Comparison of ENCODE assay signal across 31 cellular contexts in genomic region chr2:236874866-236875481, GRCh38.
DNase-seq lines count a peak whose midpoint lies in the region; ATAC-seq, FAIRE-seq and TF ChIP-seq lines count a peak whose summit lies in the region.
"Had no signal": no experiment of that assay in that cellular context is flagged by ENCODE, and none has a peak within 500 bp of the region (broad histone marks: within the 10 kb centered on the region; RNA-seq: fewer than 3 reads in every experiment).

No MANE protein-coding gene starts in this region.

- H3K9me3 Mint-ChIP-seq in stimulated activated naive CD8-positive, alpha-beta T cell treated with anti-CD3 and anti-CD28 coated beads, Interleukin-15, amount 100 ng/mL, for 72 hours: no peaks in the 10 kb centered on the region
- H3K9me3 Mint-ChIP-seq in brain: no peaks in the 10 kb centered on the region
- H3K9me3 Mint-ChIP-seq: activated CD4-positive, alpha-beta T cell treated with anti-CD3 and anti-CD28 coated beads, Interleukin-2, amount 10 ng/mL, durations not matched to agents 7 days and 5 days; dendritic cell treated with granulocyte-macrophage colony-stimulating factor and Interleukin-4, amounts not matched to agents 40 ng/mL and 50 ng/mL, for 4 days; T-cell had no signal

- H3K27ac Mint-ChIP-seq in stimulated activated naive CD8-positive, alpha-beta T cell treated with anti-CD3 and anti-CD28 coated beads, Interleukin-15, amount 100 ng/mL, for 72 hours: peak overlapping the region; percentile 1 to 18
- H3K27ac Mint-ChIP-seq in brain: peak overlapping the region in 3 of 5 experiments; percentile 29 to 38 (median 35)
- H3K27ac Mint-ChIP-seq: activated CD4-positive, alpha-beta T cell treated with anti-CD3 and anti-CD28 coated beads, Interleukin-2, amount 10 ng/mL, durations not matched to agents 7 days and 5 days; activated CD8-positive, alpha-beta memory T cell treated with anti-CD3 and anti-CD28 coated beads, Interleukin-2, amount 10 ng/mL, durations not matched to agents 7 days and 5 days; B cell; dendritic cell treated with granulocyte-macrophage colony-stimulating factor and Interleukin-4, amounts not matched to agents 40 ng/mL and 50 ng/mL, for 4 days; progenitor cell of endocrine pancreas; T-cell had no signal

- H3K27ac ChIP-seq in vagina: peak overlapping the region; percentile 45
- H3K27ac ChIP-seq: neutrophil, sigmoid colon had no signal

- H3K9me3 ChIP-seq in vagina: no peaks in the 10 kb centered on the region
- H3K9me3 ChIP-seq: gastrocnemius medialis, HAP-1, neutrophil, sigmoid colon, tibial nerve had no signal

- peaks cover 37% of the 10 kb centered on the region for H3K4me1 ChIP-seq in vagina
- H3K4me1 ChIP-seq: HAP-1, sigmoid colon had no signal

- H3K4me3 Mint-ChIP-seq in stimulated activated naive CD8-positive, alpha-beta T cell treated with anti-CD3 and anti-CD28 coated beads, Interleukin-15, amount 100 ng/mL, for 72 hours: no peak overlapping the region
- no peak overlapping the region for H3K4me3 Mint-ChIP-seq in brain
- H3K4me3 Mint-ChIP-seq: activated CD4-positive, alpha-beta T cell treated with anti-CD3 and anti-CD28 coated beads, Interleukin-2, amount 10 ng/mL, durations not matched to agents 7 days and 5 days; activated CD8-positive, alpha-beta memory T cell treated with anti-CD3 and anti-CD28 coated beads, Interleukin-2, amount 10 ng/mL, durations not matched to agents 7 days and 5 days; B cell; dendritic cell treated with granulocyte-macrophage colony-stimulating factor and Interleukin-4, amounts not matched to agents 40 ng/mL and 50 ng/mL, for 4 days; T-cell had no signal

- intact Hi-C loops in lower leg skin (cut with DNase I; ENCODE audit: low total_unique reads) (no loop called here), vagina (cut with DNase I) (no loop called here)

- H3K27me3 ChIP-seq in vagina: no peaks in the 10 kb centered on the region
- H3K27me3 ChIP-seq: gastrocnemius medialis, sigmoid colon, tibial nerve had no signal

- no peaks in the 10 kb centered on the region for H3K36me3 Mint-ChIP-seq in brain
- H3K36me3 Mint-ChIP-seq: activated CD8-positive, alpha-beta memory T cell treated with anti-CD3 and anti-CD28 coated beads, Interleukin-2, amount 10 ng/mL, durations not matched to agents 7 days and 5 days; T-cell had no signal

- H3K36me3 ChIP-seq in vagina: no peaks in the 10 kb centered on the region
- H3K36me3 ChIP-seq: gastrocnemius medialis, HAP-1, neutrophil, sigmoid colon, tibial nerve had no signal

- FAIRE-seq in GM12892 (lab: Jason Lieb, UNC): no peak
- FAIRE-seq: endometrium had no signal

- ATAC-seq in stimulated activated naive CD8-positive, alpha-beta T cell treated with anti-CD3 and anti-CD28 coated beads, Interleukin-15, amount 100 ng/mL, for 72 hours: no peak
- ATAC-seq in stimulated activated naive CD8-positive, alpha-beta T cell treated with anti-CD3 and anti-CD28 coated beads, Interleukin-15, Interleukin-2, amounts not matched to agents 100 U/mL and 50 U/mL, for 24 hours: no peak
- ATAC-seq in GM18511 (IDR thresholded peaks at IDR 0.05; ENCODE audit: unreplicated experiment): no peak
- ATAC-seq: activated CD8-positive, alpha-beta memory T cell treated with anti-CD3 and anti-CD28 coated beads, Interleukin-2, amount 10 ng/mL, durations not matched to agents 7 days and 5 days had no signal

- H3K27me3 Mint-ChIP-seq in stimulated activated naive CD8-positive, alpha-beta T cell treated with anti-CD3 and anti-CD28 coated beads, Interleukin-15, amount 100 ng/mL, for 72 hours: no peaks in the 10 kb centered on the region
- H3K27me3 Mint-ChIP-seq in brain: peaks cover 5% of the 10 kb centered on the region
- H3K27me3 Mint-ChIP-seq: activated CD4-positive, alpha-beta T cell treated with anti-CD3 and anti-CD28 coated beads, Interleukin-2, amount 10 ng/mL, durations not matched to agents 7 days and 5 days had no signal

- H3K4me3 ChIP-seq in lower leg skin (ENCODE audit: low read depth, poor library complexity, severe bottlenecking): no peak overlapping the region
- H3K4me3 ChIP-seq in vagina: no peak overlapping the region
- H3K4me3 ChIP-seq: gastrocnemius medialis, HAP-1, sigmoid colon, tibial nerve had no signal

- no peak for TF ChIP-seq POLR2A in lower leg skin (IDR thresholded peaks at IDR 0.05)
- TF ChIP-seq POLR2A in vagina (IDR thresholded peaks at IDR 0.05): no peak
- no peak for TF ChIP-seq POLR2A in GM12892 (IDR thresholded peaks at IDR 0.05; ENCODE audit: low read depth, low read length)

- peaks cover 6% of the 10 kb centered on the region for H3K4me1 Mint-ChIP-seq in stimulated activated naive CD8-positive, alpha-beta T cell treated with anti-CD3 and anti-CD28 coated beads, Interleukin-15, amount 100 ng/mL, for 72 hours
- peaks cover 54% of the 10 kb centered on the region for H3K4me1 Mint-ChIP-seq in brain

- no peak for DNase-seq in stimulated activated naive CD8-positive, alpha-beta T cell treated with anti-CD3 and anti-CD28 coated beads, Interleukin-15, amount 100 ng/mL, for 72 hours
- no peak for DNase-seq in stimulated activated naive CD8-positive, alpha-beta T cell treated with anti-CD3 and anti-CD28 coated beads, Interleukin-15, Interleukin-2, amounts not matched to agents 100 U/mL and 50 U/mL, for 24 hours
- DNase-seq in lower leg skin (ENCODE audit: low spot score in 2 of 2) (peak; percentile 10 to 81), vagina (ENCODE audit: extremely low spot score in 2 of 2) (peak in 1 of 2 donors; percentile 64), amniotic stem cell (lab: John Stamatoyannopoulos, UW) (no peak), GM12892 (ENCODE audit: insufficient read length) (no peak)
- DNase-seq: ACHN; activated CD4-positive, alpha-beta T cell treated with anti-CD3 and anti-CD28 coated beads, Interleukin-2, amount 10 ng/mL, durations not matched to agents 7 days and 5 days; activated CD8-positive, alpha-beta memory T cell treated with anti-CD3 and anti-CD28 coated beads, Interleukin-2, amount 10 ng/mL, durations not matched to agents 7 days and 5 days; activated T-cell treated with anti-CD3 and anti-CD28 coated beads, Interleukin-2, amount 50 U/mL, for 48 hours; central memory CD4-positive, alpha-beta T cell; hippocampal formation; Kasumi-1; MV-4-11; NCI-H1436; NCI-H2081 treated with DMSO at 0.1 percent for 48 hours; NCI-H446 treated with DMSO at 0.1 percent for 48 hours; RPMI8226; sigmoid colon; stimulated activated CD4-positive, alpha-beta T cell treated with anti-CD3 and anti-CD28 coated beads, Interleukin-4, amount 100 ng/mL, for 24 hours; T-cell had no signal

- TF ChIP-seq CTCF in brain (conservative IDR thresholded peaks at IDR 0.05): no peak
- TF ChIP-seq CTCF in lower leg skin (IDR thresholded peaks at IDR 0.05): no peak
- no peak for TF ChIP-seq CTCF in vagina (IDR thresholded peaks at IDR 0.05)

- WGBS in lower leg skin, 2 donors: 74 to 81% methylated on average over 3 of the region's 3 CpGs

Comparison
In these comparisons a context has a peak if more than half of its experiments do, and no peak if none do; other contexts are left out.
1. DNase-seq: peak in lower leg skin (2 of 2); none in stimulated activated naive CD8-positive, alpha-beta T cell treated with anti-CD3 and anti-CD28 coated beads, Interleukin-15, amount 100 ng/mL, for 72 hours (0 of 2), stimulated activated naive CD8-positive, alpha-beta T cell treated with anti-CD3 and anti-CD28 coated beads, Interleukin-15, Interleukin-2, amounts not matched to agents 100 U/mL and 50 U/mL, for 24 hours (single experiment), amniotic stem cell (single experiment) and GM12892 (single experiment).